ENCODE assay signal across 17 cellular contexts in the genomic region with DNA sequence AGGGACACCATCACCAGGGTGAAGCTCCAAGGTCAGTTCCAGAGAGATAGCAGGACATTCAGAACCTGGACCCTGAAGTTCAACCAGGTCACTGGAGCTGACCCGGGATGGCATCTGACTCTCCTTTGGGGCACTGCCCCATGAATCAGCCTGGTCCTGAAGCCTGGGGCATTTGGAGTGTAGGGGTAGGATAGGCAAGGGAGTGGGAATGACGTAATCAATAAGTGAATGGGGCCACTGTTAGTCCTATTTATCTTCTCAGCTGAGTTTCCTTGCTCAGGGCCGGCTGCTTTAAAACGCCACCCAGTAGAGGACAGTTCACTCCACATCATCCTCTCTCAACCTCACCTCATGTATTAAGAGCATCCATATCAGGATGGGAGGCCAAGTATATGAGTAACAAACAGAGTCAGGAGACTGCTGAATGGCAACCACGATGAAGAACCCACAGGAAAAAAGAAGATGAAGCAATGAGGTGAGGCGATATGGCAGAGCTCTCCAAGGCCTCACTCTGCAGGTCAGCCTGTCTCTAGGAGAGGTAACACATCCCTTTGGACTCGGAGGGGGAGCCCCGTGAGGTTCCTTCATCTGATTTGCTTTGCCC. TPM values are rescaled to one million over a fixed set of nuclear protein-coding genes. Genes with fewer than 3 reads are reported as not detected.
"Had no signal": no experiment of that assay in that cellular context is flagged by ENCODE, and none has a peak within 500 bp of the region (broad histone marks: within the 10 kb centered on the region; RNA-seq: fewer than 3 reads in every experiment).

No MANE protein-coding gene starts in this region.

- H3K27ac ChIP-seq: epithelial cell of prostate, gastroesophageal sphincter, neural progenitor cell, pancreas, stomach, thoracic aorta had no signal

- H3K9ac ChIP-seq: neural progenitor cell had no signal

- H3K27ac Mint-ChIP-seq: activated naive CD4-positive, alpha-beta T cell treated with anti-CD3 and anti-CD28 coated beads for 36 hours; effector memory CD8-positive, alpha-beta T cell; mesothelial cell of epicardium; neural progenitor cell had no signal

- H3K36me3 ChIP-seq: gastroesophageal sphincter, neural progenitor cell, pancreas, stomach, thoracic aorta had no signal

- H3K4me2 ChIP-seq: neural progenitor cell had no signal

- H3K4me3 ChIP-seq: gastroesophageal sphincter, neural progenitor cell, pancreas, stomach, thoracic aorta had no signal

- H3K36me3 Mint-ChIP-seq: mesothelial cell of epicardium, neural progenitor cell had no signal

- FAIRE-seq: pancreas, urothelium cell line had no signal

- H3K9me3 Mint-ChIP-seq: activated naive CD4-positive, alpha-beta T cell treated with anti-CD3 and anti-CD28 coated beads for 36 hours; effector memory CD8-positive, alpha-beta T cell; mesothelial cell of epicardium; neural progenitor cell had no signal

- ATAC-seq: effector memory CD8-positive, alpha-beta T cell; gastroesophageal sphincter; pancreas had no signal

- H2AFZ ChIP-seq: neural progenitor cell had no signal

- H3K4me3 Mint-ChIP-seq: activated naive CD4-positive, alpha-beta T cell treated with anti-CD3 and anti-CD28 coated beads for 36 hours; effector memory CD8-positive, alpha-beta T cell; mesothelial cell of epicardium; neural progenitor cell had no signal

- DNase-seq: activated CD8-positive, alpha-beta memory T cell treated with anti-CD3 and anti-CD28 coated beads for 24 hours; activated naive CD4-positive, alpha-beta T cell treated with anti-CD3 and anti-CD28 coated beads for 36 hours; caudate nucleus; cortex of kidney; effector memory CD8-positive, alpha-beta T cell; pancreas; stimulated activated CD4-positive, alpha-beta T cell treated with anti-CD3 and anti-CD28 coated beads, Interleukin-15, amount 100 ng/mL, for 24 hours; stimulated activated CD4-positive, alpha-beta T cell treated with anti-CD3 and anti-CD28 coated beads, Interleukin-4, amount 100 ng/mL, for 24 hours; stomach; T-helper 9 cell had no signal

- H3K27me3 ChIP-seq: gastroesophageal sphincter, pancreas had no signal

- H3K9me3 ChIP-seq: gastroesophageal sphincter, pancreas, stomach, thoracic aorta had no signal

RNA-seq across cellular contexts. Expression of a gene that starts 1.8 kb away (rescaled TPM):
- total RNA-seq: renal cortical epithelial cell had no signal
